1 cellular context compared by ENCODE assay signal in the genomic region with DNA sequence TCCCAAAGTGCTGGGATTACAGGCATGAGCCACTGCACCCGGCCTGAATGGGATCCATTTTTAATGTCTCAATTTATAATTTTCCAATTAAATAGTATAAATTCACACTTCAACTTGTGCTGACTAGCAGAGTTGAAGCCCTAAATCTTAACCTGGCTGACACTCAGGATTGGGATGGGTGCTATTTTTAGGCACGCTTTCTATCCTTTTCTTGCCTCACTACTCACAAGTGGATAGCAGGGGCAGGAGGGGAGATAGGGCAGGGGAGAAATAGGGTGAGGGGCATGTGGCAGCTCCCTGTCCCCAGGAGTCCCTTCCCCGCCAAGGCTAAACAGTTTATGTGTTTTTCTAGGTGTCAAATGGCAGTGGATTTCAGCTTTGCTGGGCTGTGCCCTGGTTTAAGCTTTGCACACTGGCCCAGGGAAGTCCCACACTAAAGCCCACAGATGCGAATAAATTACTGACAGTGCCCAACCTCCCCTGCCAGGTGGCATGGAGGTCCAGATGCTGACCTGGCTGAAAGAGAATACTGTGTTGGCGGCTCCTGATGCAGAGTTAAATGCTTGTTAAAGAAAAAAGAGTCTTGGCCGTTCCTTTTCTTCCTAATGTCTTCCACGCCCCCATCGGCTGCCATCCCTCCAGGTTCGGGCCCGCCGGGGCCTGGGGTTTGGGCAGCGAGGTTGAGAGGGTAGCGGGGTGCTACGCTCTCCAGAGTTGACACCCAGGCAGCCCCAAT.
TF ChIP-seq lines count a peak whose summit lies in the region.

No MANE protein-coding gene starts in this region.

TF ChIP-seq in GM23338, 12 proteins besides CTCF, POLR2A, EP300 and RAD21 (continued from another document):
- TF ChIP-seq, protein P1, sequence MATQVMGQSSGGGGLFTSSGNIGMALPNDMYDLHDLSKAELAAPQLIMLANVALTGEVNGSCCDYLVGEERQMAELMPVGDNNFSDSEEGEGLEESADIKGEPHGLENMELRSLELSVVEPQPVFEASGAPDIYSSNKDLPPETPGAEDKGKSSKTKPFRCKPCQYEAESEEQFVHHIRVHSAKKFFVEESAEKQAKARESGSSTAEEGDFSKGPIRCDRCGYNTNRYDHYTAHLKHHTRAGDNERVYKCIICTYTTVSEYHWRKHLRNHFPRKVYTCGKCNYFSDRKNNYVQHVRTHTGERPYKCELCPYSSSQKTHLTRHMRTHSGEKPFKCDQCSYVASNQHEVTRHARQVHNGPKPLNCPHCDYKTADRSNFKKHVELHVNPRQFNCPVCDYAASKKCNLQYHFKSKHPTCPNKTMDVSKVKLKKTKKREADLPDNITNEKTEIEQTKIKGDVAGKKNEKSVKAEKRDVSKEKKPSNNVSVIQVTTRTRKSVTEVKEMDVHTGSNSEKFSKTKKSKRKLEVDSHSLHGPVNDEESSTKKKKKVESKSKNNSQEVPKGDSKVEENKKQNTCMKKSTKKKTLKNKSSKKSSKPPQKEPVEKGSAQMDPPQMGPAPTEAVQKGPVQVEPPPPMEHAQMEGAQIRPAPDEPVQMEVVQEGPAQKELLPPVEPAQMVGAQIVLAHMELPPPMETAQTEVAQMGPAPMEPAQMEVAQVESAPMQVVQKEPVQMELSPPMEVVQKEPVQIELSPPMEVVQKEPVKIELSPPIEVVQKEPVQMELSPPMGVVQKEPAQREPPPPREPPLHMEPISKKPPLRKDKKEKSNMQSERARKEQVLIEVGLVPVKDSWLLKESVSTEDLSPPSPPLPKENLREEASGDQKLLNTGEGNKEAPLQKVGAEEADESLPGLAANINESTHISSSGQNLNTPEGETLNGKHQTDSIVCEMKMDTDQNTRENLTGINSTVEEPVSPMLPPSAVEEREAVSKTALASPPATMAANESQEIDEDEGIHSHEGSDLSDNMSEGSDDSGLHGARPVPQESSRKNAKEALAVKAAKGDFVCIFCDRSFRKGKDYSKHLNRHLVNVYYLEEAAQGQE (IDR thresholded peaks at IDR 0.05; ENCODE audit: unreplicated experiment) = no peak
- TF ChIP-seq JUNB (IDR thresholded peaks at IDR 0.05; ENCODE audit: unreplicated experiment) (no peak), ZNF331 (CRISPR knock-in tag; IDR thresholded peaks at IDR 0.05; ENCODE audit: low read depth) (no peak), STAT1 (IDR thresholded peaks at IDR 0.05; ENCODE audit: unreplicated experiment) (no peak), EZH2phosphoT487 (IDR thresholded peaks at IDR 0.05; ENCODE audit: unreplicated experiment) (no peak), CREB1 (CRISPR knock-in tag; IDR thresholded peaks at IDR 0.05; ENCODE audit: low read depth) (no peak), POLR2AphosphoS5 (IDR thresholded peaks at IDR 0.05; ENCODE audit: low read depth) (no peak)
- TF ChIP-seq, protein P2, sequence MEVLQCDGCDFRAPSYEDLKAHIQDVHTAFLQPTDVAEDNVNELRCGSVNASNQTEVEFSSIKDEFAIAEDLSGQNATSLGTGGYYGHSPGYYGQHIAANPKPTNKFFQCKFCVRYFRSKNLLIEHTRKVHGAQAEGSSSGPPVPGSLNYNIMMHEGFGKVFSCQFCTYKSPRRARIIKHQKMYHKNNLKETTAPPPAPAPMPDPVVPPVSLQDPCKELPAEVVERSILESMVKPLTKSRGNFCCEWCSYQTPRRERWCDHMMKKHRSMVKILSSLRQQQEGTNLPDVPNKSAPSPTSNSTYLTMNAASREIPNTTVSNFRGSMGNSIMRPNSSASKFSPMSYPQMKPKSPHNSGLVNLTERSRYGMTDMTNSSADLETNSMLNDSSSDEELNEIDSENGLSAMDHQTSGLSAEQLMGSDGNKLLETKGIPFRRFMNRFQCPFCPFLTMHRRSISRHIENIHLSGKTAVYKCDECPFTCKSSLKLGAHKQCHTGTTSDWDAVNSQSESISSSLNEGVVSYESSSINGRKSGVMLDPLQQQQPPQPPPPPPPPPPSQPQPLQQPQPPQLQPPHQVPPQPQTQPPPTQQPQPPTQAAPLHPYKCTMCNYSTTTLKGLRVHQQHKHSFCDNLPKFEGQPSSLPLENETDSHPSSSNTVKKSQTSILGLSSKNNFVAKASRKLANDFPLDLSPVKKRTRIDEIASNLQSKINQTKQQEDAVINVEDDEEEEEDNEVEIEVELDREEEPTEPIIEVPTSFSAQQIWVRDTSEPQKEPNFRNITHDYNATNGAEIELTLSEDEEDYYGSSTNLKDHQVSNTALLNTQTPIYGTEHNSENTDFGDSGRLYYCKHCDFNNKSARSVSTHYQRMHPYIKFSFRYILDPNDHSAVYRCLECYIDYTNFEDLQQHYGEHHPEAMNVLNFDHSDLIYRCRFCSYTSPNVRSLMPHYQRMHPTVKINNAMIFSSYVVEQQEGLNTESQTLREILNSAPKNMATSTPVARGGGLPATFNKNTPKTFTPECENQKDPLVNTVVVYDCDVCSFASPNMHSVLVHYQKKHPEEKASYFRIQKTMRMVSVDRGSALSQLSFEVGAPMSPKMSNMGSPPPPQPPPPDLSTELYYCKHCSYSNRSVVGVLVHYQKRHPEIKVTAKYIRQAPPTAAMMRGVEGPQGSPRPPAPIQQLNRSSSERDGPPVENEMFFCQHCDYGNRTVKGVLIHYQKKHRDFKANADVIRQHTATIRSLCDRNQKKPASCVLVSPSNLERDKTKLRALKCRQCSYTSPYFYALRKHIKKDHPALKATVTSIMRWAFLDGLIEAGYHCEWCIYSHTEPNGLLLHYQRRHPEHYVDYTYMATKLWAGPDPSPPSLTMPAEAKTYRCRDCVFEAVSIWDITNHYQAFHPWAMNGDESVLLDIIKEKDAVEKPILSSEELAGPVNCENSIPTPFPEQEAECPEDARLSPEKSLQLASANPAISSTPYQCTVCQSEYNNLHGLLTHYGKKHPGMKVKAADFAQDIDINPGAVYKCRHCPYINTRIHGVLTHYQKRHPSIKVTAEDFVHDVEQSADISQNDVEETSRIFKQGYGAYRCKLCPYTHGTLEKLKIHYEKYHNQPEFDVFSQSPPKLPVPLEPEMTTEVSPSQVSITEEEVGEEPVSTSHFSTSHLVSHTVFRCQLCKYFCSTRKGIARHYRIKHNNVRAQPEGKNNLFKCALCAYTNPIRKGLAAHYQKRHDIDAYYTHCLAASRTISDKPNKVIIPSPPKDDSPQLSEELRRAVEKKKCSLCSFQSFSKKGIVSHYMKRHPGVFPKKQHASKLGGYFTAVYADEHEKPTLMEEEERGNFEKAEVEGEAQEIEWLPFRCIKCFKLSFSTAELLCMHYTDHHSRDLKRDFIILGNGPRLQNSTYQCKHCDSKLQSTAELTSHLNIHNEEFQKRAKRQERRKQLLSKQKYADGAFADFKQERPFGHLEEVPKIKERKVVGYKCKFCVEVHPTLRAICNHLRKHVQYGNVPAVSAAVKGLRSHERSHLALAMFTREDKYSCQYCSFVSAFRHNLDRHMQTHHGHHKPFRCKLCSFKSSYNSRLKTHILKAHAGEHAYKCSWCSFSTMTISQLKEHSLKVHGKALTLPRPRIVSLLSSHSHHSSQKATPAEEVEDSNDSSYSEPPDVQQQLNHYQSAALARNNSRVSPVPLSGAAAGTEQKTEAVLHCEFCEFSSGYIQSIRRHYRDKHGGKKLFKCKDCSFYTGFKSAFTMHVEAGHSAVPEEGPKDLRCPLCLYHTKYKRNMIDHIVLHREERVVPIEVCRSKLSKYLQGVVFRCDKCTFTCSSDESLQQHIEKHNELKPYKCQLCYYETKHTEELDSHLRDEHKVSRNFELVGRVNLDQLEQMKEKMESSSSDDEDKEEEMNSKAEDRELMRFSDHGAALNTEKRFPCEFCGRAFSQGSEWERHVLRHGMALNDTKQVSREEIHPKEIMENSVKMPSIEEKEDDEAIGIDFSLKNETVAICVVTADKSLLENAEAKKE (CRISPR knock-in tag; IDR thresholded peaks at IDR 0.05) = no peak
